18 cellular contexts compared by ENCODE assay signal in the genomic region with DNA sequence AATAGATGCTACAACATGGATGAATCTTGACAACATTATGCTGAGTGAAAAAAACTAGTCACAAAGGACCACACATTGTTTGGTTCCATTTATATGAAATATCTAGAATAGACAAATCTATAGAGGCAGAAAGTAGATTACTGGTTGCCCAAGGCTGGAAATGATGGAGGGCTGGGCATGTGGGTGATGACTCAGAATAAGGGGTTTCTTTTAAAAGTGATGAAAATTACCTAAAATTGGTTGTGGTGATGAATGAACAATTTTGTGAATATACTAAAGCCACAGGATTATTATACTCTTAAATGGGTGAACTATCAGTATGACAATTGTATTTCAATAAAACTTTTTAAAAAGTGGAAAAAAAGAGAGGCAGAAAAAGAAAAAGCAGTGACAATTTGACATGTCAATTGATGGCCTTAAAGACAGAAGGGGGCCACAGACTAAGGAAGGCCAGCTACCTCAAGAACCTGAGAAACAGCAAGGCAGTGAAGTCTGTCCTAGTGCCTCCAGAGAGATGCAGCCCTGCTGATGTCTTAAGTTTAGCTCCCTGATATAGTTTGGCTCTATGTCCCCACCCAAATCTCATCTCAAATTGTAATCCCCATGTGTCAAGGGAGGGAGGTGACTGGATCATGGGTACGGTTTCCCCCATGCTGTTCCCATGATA.
"Had no signal": no experiment of that assay in that cellular context is flagged by ENCODE, and none has a peak within 500 bp of the region (broad histone marks: within the 10 kb centered on the region; RNA-seq: fewer than 3 reads in every experiment).

No MANE protein-coding gene starts in this region.

- H3K9me3 Mint-ChIP-seq: activated naive CD4-positive, alpha-beta T cell treated with anti-CD3 and anti-CD28 coated beads, Interleukin-2, amount 10 ng/mL, durations not matched to agents 7 days and 5 days had no signal

- H3K4me3 Mint-ChIP-seq: activated naive CD4-positive, alpha-beta T cell treated with anti-CD3 and anti-CD28 coated beads, Interleukin-2, amount 10 ng/mL, durations not matched to agents 7 days and 5 days; IgD-negative memory B cell had no signal

- H3K36me3 Mint-ChIP-seq: activated naive CD4-positive, alpha-beta T cell treated with anti-CD3 and anti-CD28 coated beads, Interleukin-2, amount 10 ng/mL, durations not matched to agents 7 days and 5 days had no signal

- H3K4me1 Mint-ChIP-seq: activated naive CD4-positive, alpha-beta T cell treated with anti-CD3 and anti-CD28 coated beads, Interleukin-2, amount 10 ng/mL, durations not matched to agents 7 days and 5 days had no signal

- H3K27ac Mint-ChIP-seq: activated naive CD4-positive, alpha-beta T cell treated with anti-CD3 and anti-CD28 coated beads, Interleukin-2, amount 10 ng/mL, durations not matched to agents 7 days and 5 days; IgD-negative memory B cell had no signal

- DNase-seq: activated CD4-positive, alpha-beta T cell treated with anti-CD3 and anti-CD28 coated beads for 48 hours; activated CD4-positive, alpha-beta T cell treated with anti-CD3 and anti-CD28 coated beads, Interleukin-2, amount 50 U/mL, for 48 hours; activated CD8-positive, alpha-beta memory T cell treated with anti-CD3 and anti-CD28 coated beads, Interleukin-2, amount 50 U/mL, for 48 hours; activated effector memory CD4-positive, alpha-beta T cell treated with Interleukin-2 at 50 U/mL for 16 hours; activated naive CD4-positive, alpha-beta T cell treated with anti-CD3 and anti-CD28 coated beads, Interleukin-2, amount 10 ng/mL, durations not matched to agents 7 days and 5 days; amniotic stem cell; body of pancreas; central memory CD4-positive, alpha-beta T cell; KG1; NCI-H1048; NCI-H146; NCI-H187 treated with DMSO at 0.1 percent for 48 hours; NCI-H2081 treated with DMSO at 0.1 percent for 48 hours; NCI-H446; NCI-H524; SIG-M5; T-helper 2 cell had no signal

- ATAC-seq: body of pancreas had no signal

- H3K27me3 Mint-ChIP-seq: activated naive CD4-positive, alpha-beta T cell treated with anti-CD3 and anti-CD28 coated beads, Interleukin-2, amount 10 ng/mL, durations not matched to agents 7 days and 5 days; IgD-negative memory B cell had no signal
